Comparison of ENCODE assay signal across 9 cellular contexts in genomic region chr6:42137192-42137753, GRCh38. TPM values are rescaled to one million over a fixed set of nuclear protein-coding genes. Genes with fewer than 3 reads are reported as not detected.
A peak's percentile ranks its signal among the peaks of the same experiment; 100 is the strongest.
DNase-seq lines count a peak whose midpoint lies in the region; ATAC-seq and TF ChIP-seq lines count a peak whose summit lies in the region.
"Had no signal": no experiment of that assay in that cellular context is flagged by ENCODE, and none has a peak within 500 bp of the region (broad histone marks: within the 10 kb centered on the region; RNA-seq: fewer than 3 reads in every experiment).

No MANE protein-coding gene starts in this region.

- no peak overlapping the region for H3K4me3 Mint-ChIP-seq in endothelial cell (ENCODE audit: unreplicated experiment)
- H3K4me3 Mint-ChIP-seq in neural crest cell: peak overlapping the region; percentile 41

- H3K9me3 Mint-ChIP-seq in endothelial cell (ENCODE audit: unreplicated experiment): no peaks in the 10 kb centered on the region
- H3K9me3 Mint-ChIP-seq in neural crest cell: no peaks in the 10 kb centered on the region
- H3K9me3 Mint-ChIP-seq: naive B cell had no signal

- TF ChIP-seq CTCF in C4-2B (conservative IDR thresholded peaks at IDR 0.05) (no peak), PC-3 (conservative IDR thresholded peaks at IDR 0.05; ENCODE audit: low read depth, low read length) (no peak), endothelial cell (IDR thresholded peaks at IDR 0.05; ENCODE audit: unreplicated experiment) (no peak), neural crest cell (conservative IDR thresholded peaks at IDR 0.05) (no peak)

- peaks cover 6% of the 10 kb centered on the region for H3F3A ChIP-seq in PC-3 (ENCODE audit: low read length, unreplicated experiment)

- BruUV-seq in PC-3 (replicated peaks; lab: Mats Ljungman, UMichigan): TSS peak; percentile 30

- H3K9me3 ChIP-seq in PC-3 (ENCODE audit: low read length): no peaks in the 10 kb centered on the region

- peaks cover 54% of the 10 kb centered on the region for H3K4me1 ChIP-seq in PC-3 (ENCODE audit: insufficient read depth, low read length)

- H3K27ac Mint-ChIP-seq in endothelial cell (ENCODE audit: unreplicated experiment) (peak overlapping the region; percentile 72), neural crest cell (ENCODE audit: unreplicated experiment) (no peak overlapping the region)

- no peaks in the 10 kb centered on the region for H3K9me2 ChIP-seq in PC-3 (replicated peaks; ENCODE audit: low read length)

- H3K79me2 ChIP-seq in PC-3 (ENCODE audit: low read length): peaks cover 72% of the 10 kb centered on the region

- H3K27me3 Mint-ChIP-seq in endothelial cell (ENCODE audit: unreplicated experiment): no peaks in the 10 kb centered on the region
- H3K27me3 Mint-ChIP-seq in neural crest cell (ENCODE audit: low read depth): peaks cover 39% of the 10 kb centered on the region

- in situ Hi-C loops in KBM-7 (cut with MboI; ENCODE audit: low pct_unique_long_range_greater_than_20kb, low sequenced_read_pairs): no loop called here

- H3K27me3 ChIP-seq in PC-3 (ENCODE audit: low read length): no peaks in the 10 kb centered on the region

- intact Hi-C loops in PC-3 (cut with micrococcal nuclease): loop anchor here (2.0 to 5.0 kb wide), 2 partner anchors 18 to 40 kb away; no protein-coding TSS in a partner anchor

- H3K36me3 Mint-ChIP-seq in endothelial cell (ENCODE audit: low read depth, unreplicated experiment) (no peaks in the 10 kb centered on the region), neural crest cell (ENCODE audit: low read depth) (no peaks in the 10 kb centered on the region)
- H3K36me3 Mint-ChIP-seq: naive B cell had no signal

- H3K27ac ChIP-seq in C4-2B: peak overlapping the region; percentile 93
- peak overlapping the region; percentile 91 for H3K27ac ChIP-seq in PC-3 (ENCODE audit: low read length)

- peak overlapping the region; percentile 51 for H3K4me3 ChIP-seq in PC-3 (ENCODE audit: low read length)

- DNase-seq in PC-3 (peak; percentile 77), endothelial cell (ENCODE audit: low spot score) (no peak), neural crest cell (ENCODE audit: low read depth, low spot score) (no peak), NCI-H2081 treated with DMSO at 0.1 percent for 48 hours (lab: John Stamatoyannopoulos, UW) (no peak), KBM-7 (no peak)

- POLR2A ChIA-PET in PC-3 (lab: Charles Lee; ENCODE audit: unreplicated experiment): interaction anchor here (0.5 to 1.1 kb wide), 4 partner anchors 18 to 582 kb away, joined by 4 to 26 read pairs (median 5); no protein-coding TSS in a partner anchor

- H3K4me1 Mint-ChIP-seq in endothelial cell (ENCODE audit: unreplicated experiment) (peaks cover 26% of the 10 kb centered on the region), neural crest cell (peaks cover 19% of the 10 kb centered on the region)

- CTCF ChIA-PET in PC-3 (lab: Charles Lee): interaction anchor here (0.7 to 1.1 kb wide), 2 partner anchors 15 to 24 kb away, joined by 3 to 7 read pairs; no protein-coding TSS in a partner anchor

- 0 out of 2 replicates have a peak, but pooled peaks cover 2% of the 10 kb centered on the region for H3K36me3 ChIP-seq in PC-3 (ENCODE audit: low read depth, low read length)

- ATAC-seq in PC-3: peak; percentile 64
- no peak for ATAC-seq in HG03439 (IDR thresholded peaks at IDR 0.05; ENCODE audit: unreplicated experiment)
- no peak for ATAC-seq in HG03354 (IDR thresholded peaks at IDR 0.05; ENCODE audit: poor library complexity, severe bottlenecking, unreplicated experiment)

- peak overlapping the region; percentile 44; the same call in 1 of the 2 replicates for H2AFZ ChIP-seq in PC-3 (ENCODE audit: low read length)

- H3K4me2 ChIP-seq in PC-3 (ENCODE audit: low read length): peak overlapping the region; percentile 83

- H3K9ac ChIP-seq in PC-3 (ENCODE audit: low read length): peak overlapping the region; percentile 64

- peaks cover 14% of the 10 kb centered on the region; the same call in 1 of the 2 replicates for H4K20me1 ChIP-seq in PC-3 (ENCODE audit: low read length)

RNA-seq across cellular contexts. Expression of gene C6orf132, which starts 5.1 kb away (rescaled TPM):
- total RNA-seq in PC-3 (2014; rRNA removed): 66.0 and 86.3 TPM in 2 replicates
- total RNA-seq in endothelial cell (ENCODE audit: unreplicated experiment): 0.87 TPM
- total RNA-seq in neural crest cell: 0.14 and 0.26 TPM in 2 replicates

RNA-seq across cellular contexts. Expression of gene GUCA1A, which starts 35.9 kb away (rescaled TPM):
- total RNA-seq in PC-3 (2014; rRNA removed) (not detected in 2 replicates), endothelial cell (ENCODE audit: unreplicated experiment) (0.62 TPM), neural crest cell (1.1 and 1.3 TPM in 2 replicates)

RNA-seq across cellular contexts. Expression of gene GUCA1B, which starts 57.5 kb away (rescaled TPM):
- total RNA-seq in PC-3 (2014; rRNA removed): 1.2 and 2.8 TPM in 2 replicates
- 0.64 TPM for total RNA-seq in endothelial cell (ENCODE audit: unreplicated experiment)
- 1.4 and 2.3 TPM in 2 replicates for total RNA-seq in neural crest cell

Comparison
In these comparisons a context has a peak if more than half of its experiments do, and no peak if none do; other contexts are left out.
1. RNA of gene C6orf132, which starts 5.1 kb away (total RNA-seq): 66.0 to 86.3 TPM in PC-3; 0.87 TPM in endothelial cell (single experiment) and 0.14 to 0.26 TPM in neural crest cell; every median in the first group is over 10 times any median in the second.